Comparison of ENCODE assay signal across 9 cellular contexts in genomic region chr2:162840598-162841246, GRCh38. TPM values are rescaled to one million over a fixed set of nuclear protein-coding genes. Genes with fewer than 3 reads are reported as not detected.
A peak's percentile ranks its signal among the peaks of the same experiment; 100 is the strongest.
DNase-seq lines count a peak whose midpoint lies in the region; ATAC-seq and TF ChIP-seq lines count a peak whose summit lies in the region.
"Had no signal": no experiment of that assay in that cellular context is flagged by ENCODE, and none has a peak within 500 bp of the region (broad histone marks: within the 10 kb centered on the region; RNA-seq: fewer than 3 reads in every experiment).

No MANE protein-coding gene starts in this region.

- H3K4me3 Mint-ChIP-seq in activated T-cell treated with anti-CD3 and anti-CD28 coated beads, Interleukin-2, amount 50 U/mL, for 72 hours, result no peak overlapping the region
- H3K4me3 Mint-ChIP-seq in activated T-cell treated with anti-CD3 and anti-CD28 coated beads, Interleukin-2, amount 50 U/mL, for 24 hours, result no peak overlapping the region

- H3K4me3 ChIP-seq in OCI-LY7 (ENCODE audit: low read depth, low read length, poor library complexity, severe bottlenecking), result no peak overlapping the region

- peaks cover 15% of the 10 kb centered on the region for H3K27me3 Mint-ChIP-seq in activated T-cell treated with anti-CD3 and anti-CD28 coated beads, Interleukin-2, amount 50 U/mL, for 72 hours (ENCODE audit: low read depth)
- peaks cover 20% of the 10 kb centered on the region for H3K27me3 Mint-ChIP-seq in activated T-cell treated with anti-CD3 and anti-CD28 coated beads, Interleukin-2, amount 50 U/mL, for 24 hours

- no peaks in the 10 kb centered on the region for H3K9me2 ChIP-seq in OCI-LY7 (ENCODE audit: insufficient read depth, low read length)

- H3K27ac ChIP-seq in OCI-LY7 (ENCODE audit: low read depth, low read length, poor library complexity, severe bottlenecking), result no peak overlapping the region

- H3K36me3 ChIP-seq in OCI-LY7 (ENCODE audit: insufficient read depth, low read length), result no peaks in the 10 kb centered on the region

- no peak for TF ChIP-seq CTCF in OCI-LY7 (conservative IDR thresholded peaks at IDR 0.05; ENCODE audit: low read length)

- no peaks in the 10 kb centered on the region for H3K79me2 ChIP-seq in OCI-LY7 (ENCODE audit: insufficient read depth, low read depth, low read length)

- H4K20me1 ChIP-seq in OCI-LY7 (ENCODE audit: insufficient read depth, low read length), result no peaks in the 10 kb centered on the region

- intact Hi-C loops in OCI-LY7 (cut with micrococcal nuclease; ENCODE audit: unreplicated experiment), result no loop called here

- no peaks in the 10 kb centered on the region for H3K4me1 Mint-ChIP-seq in activated T-cell treated with anti-CD3 and anti-CD28 coated beads, Interleukin-2, amount 50 U/mL, for 72 hours (ENCODE audit: low read depth)
- H3K4me1 Mint-ChIP-seq in activated T-cell treated with anti-CD3 and anti-CD28 coated beads, Interleukin-2, amount 50 U/mL, for 24 hours (ENCODE audit: low read depth), result no peaks in the 10 kb centered on the region

- H3K4me2 ChIP-seq in OCI-LY7 (ENCODE audit: low read length), result no peak overlapping the region

- ATAC-seq in activated T-cell treated with anti-CD3 and anti-CD28 coated beads, Interleukin-2, amount 50 U/mL, for 72 hours (replicated peaks in 1 of 2), result no peak
- peak; percentile 62 for ATAC-seq in HG02870 (IDR thresholded peaks at IDR 0.05; ENCODE audit: unreplicated experiment)
- ATAC-seq in HG02981 (IDR thresholded peaks at IDR 0.05; ENCODE audit: unreplicated experiment), result no peak

- no peaks in the 10 kb centered on the region for H3K36me3 Mint-ChIP-seq in activated T-cell treated with anti-CD3 and anti-CD28 coated beads, Interleukin-2, amount 50 U/mL, for 72 hours (ENCODE audit: insufficient read depth in 2 of 2)
- no peaks in the 10 kb centered on the region for H3K36me3 Mint-ChIP-seq in activated T-cell treated with anti-CD3 and anti-CD28 coated beads, Interleukin-2, amount 50 U/mL, for 24 hours (ENCODE audit: low read depth)

- H3K4me1 ChIP-seq in OCI-LY7 (ENCODE audit: insufficient read depth, low read length, poor library complexity, severe bottlenecking), result no peaks in the 10 kb centered on the region

- H3K9me3 Mint-ChIP-seq in activated T-cell treated with anti-CD3 and anti-CD28 coated beads, Interleukin-2, amount 50 U/mL, for 72 hours, result peaks cover 3 to 8% of the 10 kb centered on the region in 2 donors
- H3K9me3 Mint-ChIP-seq in activated T-cell treated with anti-CD3 and anti-CD28 coated beads, Interleukin-2, amount 50 U/mL, for 24 hours, result peaks cover 10% of the 10 kb centered on the region

- H3K27ac Mint-ChIP-seq in activated T-cell treated with anti-CD3 and anti-CD28 coated beads, Interleukin-2, amount 50 U/mL, for 72 hours, result no peak overlapping the region
- no peak overlapping the region for H3K27ac Mint-ChIP-seq in activated T-cell treated with anti-CD3 and anti-CD28 coated beads, Interleukin-2, amount 50 U/mL, for 24 hours

- no peaks in the 10 kb centered on the region for H3K9me3 ChIP-seq in OCI-LY7 (ENCODE audit: low read length)

- no peak overlapping the region for H2AFZ ChIP-seq in OCI-LY7 (ENCODE audit: low read length)

- peak; percentile 25 to 36 for DNase-seq in activated T-cell treated with anti-CD3 and anti-CD28 coated beads, Interleukin-2, amount 50 U/mL, for 72 hours
- no peak for DNase-seq in activated T-cell treated with anti-CD3 and anti-CD28 coated beads, Interleukin-2, amount 50 U/mL, for 24 hours
- DNase-seq in OCI-LY7 (ENCODE audit: low spot score) (peak; percentile 16), dermis microvascular lymphatic vessel endothelial cell (ENCODE audit: low read depth in 2 of 2) (peak; percentile 59 to 68), mucosa of gallbladder (ENCODE audit: low spot score) (peak; percentile 63)
- no peak for DNase-seq in NK-92 treated with Interleukin-12 subunit alpha and Interleukin-12 subunit beta, amount 100 ng/mL, for 24 hours (lab: John Stamatoyannopoulos, UW)

- BruUV-seq in OCI-LY7 (replicated peaks; lab: Mats Ljungman, UMichigan), result no TSS peak

- POLR2A ChIA-PET in OCI-LY7 (lab: Charles Lee), result interaction anchor here (1.4 kb wide), 1 partner anchor 9 kb away, joined by 4 read pairs; no protein-coding TSS in a partner anchor

- CTCF ChIA-PET in OCI-LY7 (lab: Charles Lee; ENCODE audit: unreplicated experiment), result no interaction called here

RNA-seq across cellular contexts. Expression of gene KCNH7, which starts 2.2 kb away (rescaled TPM):
- total RNA-seq in activated T-cell treated with anti-CD3 and anti-CD28 coated beads, Interleukin-2, amount 50 U/mL, for 72 hours, result not detected
- total RNA-seq in OCI-LY7 (2014; rRNA removed; shearing (Covaris generic)), result not detected in 2 replicates
- total RNA-seq in OCI-LY7 (2022) (not detected in 2 replicates), dermis microvascular lymphatic vessel endothelial cell (not detected in 2 replicates), mucosa of gallbladder (0.12 TPM)
- total RNA-seq: activated CD8-positive, alpha-beta memory T cell treated with anti-CD3 and anti-CD28 coated beads for 36 hours had no signal

Comparison
In these comparisons a context has a peak if more than half of its experiments do, and no peak if none do; other contexts are left out.
1. DNase-seq: peak in activated T-cell treated with anti-CD3 and anti-CD28 coated beads, Interleukin-2, amount 50 U/mL, for 72 hours (2 of 2), OCI-LY7 (single experiment), dermis microvascular lymphatic vessel endothelial cell (2 of 2) and mucosa of gallbladder (single experiment); none in activated T-cell treated with anti-CD3 and anti-CD28 coated beads, Interleukin-2, amount 50 U/mL, for 24 hours (single experiment) and NK-92 treated with Interleukin-12 subunit alpha and Interleukin-12 subunit beta, amount 100 ng/mL, for 24 hours (single experiment).